ENCODE assay signal across 18 cellular contexts in genomic region chr19:42105358-42105757, GRCh38. TPM values are rescaled to one million over a fixed set of nuclear protein-coding genes. Genes with fewer than 3 reads are reported as not detected.
"Had no signal": no experiment of that assay in that cellular context is flagged by ENCODE, and none has a peak within 500 bp of the region (broad histone marks: within the 10 kb centered on the region; RNA-seq: fewer than 3 reads in every experiment).

No MANE protein-coding gene starts in this region.

- DNase-seq: activated CD4-positive, alpha-beta T cell treated with anti-CD3 and anti-CD28 coated beads for 48 hours; activated T-cell treated with anti-CD3 and anti-CD28 coated beads, Interleukin-2, amount 50 U/mL, for 48 hours; anterior cingulate cortex; dorsolateral prefrontal cortex; left cardiac atrium; lower lobe of right lung; naive thymus-derived CD8-positive, alpha-beta T cell; psoas muscle; right lobe of liver; stimulated activated naive CD4-positive, alpha-beta T cell treated with Interleukin-2 at 50 U/mL for 16 hours; SW 1271; testis; upper lobe of right lung; WERI-Rb-1 had no signal

- ATAC-seq: left cardiac atrium; lower lobe of right lung; naive thymus-derived CD8-positive, alpha-beta T cell; psoas muscle; right lobe of liver; upper lobe of right lung had no signal

- H3K4me1 ChIP-seq: breast epithelium, lower lobe of right lung, psoas muscle, right lobe of liver, testis, upper lobe of right lung had no signal

- H3K36me3 ChIP-seq: breast epithelium, esophagus muscularis mucosa, lower lobe of right lung, right lobe of liver, SJSA1, upper lobe of right lung, WERI-Rb-1 had no signal

- H3K4me3 ChIP-seq: breast epithelium, dorsolateral prefrontal cortex, esophagus muscularis mucosa, lower lobe of right lung, psoas muscle, right lobe of liver, SJSA1, testis, upper lobe of right lung had no signal

- H3K27ac ChIP-seq: breast epithelium, dorsolateral prefrontal cortex, esophagus muscularis mucosa, lower lobe of right lung, psoas muscle, right lobe of liver, SJSA1, testis, upper lobe of right lung, WERI-Rb-1 had no signal

- H3K27me3 Mint-ChIP-seq: naive thymus-derived CD8-positive, alpha-beta T cell had no signal

- H3K9me3 ChIP-seq: breast epithelium, esophagus muscularis mucosa, lower lobe of right lung, psoas muscle, right lobe of liver, SJSA1, testis, upper lobe of right lung had no signal

- H3K27me3 ChIP-seq: breast epithelium, dorsolateral prefrontal cortex, right lobe of liver, SJSA1, testis, upper lobe of right lung had no signal

- H3K4me3 Mint-ChIP-seq: naive thymus-derived CD8-positive, alpha-beta T cell had no signal

- H3K9me3 Mint-ChIP-seq: activated naive CD4-positive, alpha-beta T cell treated with anti-CD3 and anti-CD28 coated beads, Interleukin-2, amount 50 U/mL, for 72 hours; naive thymus-derived CD8-positive, alpha-beta T cell had no signal

RNA-seq across cellular contexts. Expression of gene GRIK5, which starts 35.4 kb away (rescaled TPM):
- total RNA-seq: SJSA1 had no signal
- polyA plus RNA-seq: naive thymus-derived CD8-positive, alpha-beta T cell had no signal
